ENCODE assay signal across 2 cellular contexts in the genomic region with DNA sequence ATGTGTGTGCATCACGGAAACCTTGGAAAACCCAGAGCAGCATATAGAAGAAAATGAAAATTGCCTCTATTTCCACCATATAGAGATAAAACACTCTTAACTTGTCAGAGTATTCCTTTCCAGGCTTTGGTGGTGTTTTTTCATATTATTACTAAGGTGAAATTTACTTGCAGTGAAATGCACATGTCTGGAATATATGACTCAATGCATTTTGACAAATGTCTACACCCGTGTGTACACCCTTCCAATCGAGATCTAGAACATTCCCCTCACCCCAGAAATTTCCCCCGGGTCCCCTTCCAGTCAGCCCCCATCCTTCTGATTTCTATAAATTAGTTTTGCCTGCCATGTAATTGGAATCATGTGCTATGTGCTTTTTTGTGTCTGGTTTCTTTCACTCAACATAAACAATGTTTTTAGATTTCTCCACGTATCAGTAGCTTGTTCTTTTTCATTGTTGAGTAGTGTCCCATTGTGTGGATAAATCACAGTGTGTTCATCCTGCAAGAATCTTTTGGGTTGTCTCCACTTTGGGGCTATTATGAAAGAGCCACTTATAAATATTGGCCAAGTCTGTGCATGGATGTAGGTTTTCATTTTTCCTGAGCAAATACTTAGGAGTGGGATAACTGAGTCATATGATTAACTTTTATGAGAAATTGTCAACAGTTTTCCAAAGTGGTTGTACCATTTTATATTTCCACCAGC.
TF ChIP-seq lines count a peak whose summit lies in the region.

No MANE protein-coding gene starts in this region.

TF ChIP-seq in HEK293, 187 proteins besides CTCF, POLR2A, EP300 and RAD21:
- TF ChIP-seq, protein P1, sequence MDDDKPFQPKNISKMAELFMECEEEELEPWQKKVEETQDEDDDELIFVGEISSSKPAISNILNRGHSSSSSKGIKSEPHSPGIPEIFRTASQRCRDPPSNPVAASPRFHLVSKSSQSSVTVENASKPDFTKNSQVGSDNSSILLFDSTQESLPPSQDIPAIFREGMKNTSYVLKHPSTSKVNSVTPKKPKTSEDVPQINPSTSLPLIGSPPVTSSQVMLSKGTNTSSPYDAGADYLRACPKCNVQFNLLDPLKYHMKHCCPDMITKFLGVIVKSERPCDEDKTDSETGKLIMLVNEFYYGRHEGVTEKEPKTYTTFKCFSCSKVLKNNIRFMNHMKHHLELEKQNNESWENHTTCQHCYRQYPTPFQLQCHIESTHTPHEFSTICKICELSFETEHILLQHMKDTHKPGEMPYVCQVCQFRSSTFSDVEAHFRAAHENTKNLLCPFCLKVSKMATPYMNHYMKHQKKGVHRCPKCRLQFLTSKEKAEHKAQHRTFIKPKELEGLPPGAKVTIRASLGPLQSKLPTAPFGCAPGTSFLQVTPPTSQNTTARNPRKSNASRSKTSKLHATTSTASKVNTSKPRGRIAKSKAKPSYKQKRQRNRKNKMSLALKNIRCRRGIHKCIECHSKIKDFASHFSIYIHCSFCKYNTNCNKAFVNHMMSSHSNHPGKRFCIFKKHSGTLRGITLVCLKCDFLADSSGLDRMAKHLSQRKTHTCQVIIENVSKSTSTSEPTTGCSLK (tag by site-specific recombination; IDR thresholded peaks at IDR 0.05), result no peak
- TF ChIP-seq, protein P2, sequence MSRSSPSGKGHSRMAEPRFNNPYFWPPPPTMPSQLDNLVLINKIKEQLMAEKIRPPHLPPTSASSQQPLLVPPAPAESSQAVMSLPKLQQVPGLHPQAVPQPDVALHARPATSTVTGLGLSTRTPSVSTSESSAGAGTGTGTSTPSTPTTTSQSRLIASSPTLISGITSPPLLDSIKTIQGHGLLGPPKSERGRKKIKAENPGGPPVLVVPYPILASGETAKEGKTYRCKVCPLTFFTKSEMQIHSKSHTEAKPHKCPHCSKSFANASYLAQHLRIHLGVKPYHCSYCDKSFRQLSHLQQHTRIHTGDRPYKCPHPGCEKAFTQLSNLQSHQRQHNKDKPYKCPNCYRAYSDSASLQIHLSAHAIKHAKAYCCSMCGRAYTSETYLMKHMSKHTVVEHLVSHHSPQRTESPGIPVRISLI (tag by site-specific recombination; IDR thresholded peaks at IDR 0.05), result 0 out of 2 replicates have a peak, but pooled peaks have one; percentile 2
- no peak for TF ChIP-seq ZNF114 (tag by site-specific recombination; IDR thresholded peaks at IDR 0.05)
- TF ChIP-seq, protein P3, sequence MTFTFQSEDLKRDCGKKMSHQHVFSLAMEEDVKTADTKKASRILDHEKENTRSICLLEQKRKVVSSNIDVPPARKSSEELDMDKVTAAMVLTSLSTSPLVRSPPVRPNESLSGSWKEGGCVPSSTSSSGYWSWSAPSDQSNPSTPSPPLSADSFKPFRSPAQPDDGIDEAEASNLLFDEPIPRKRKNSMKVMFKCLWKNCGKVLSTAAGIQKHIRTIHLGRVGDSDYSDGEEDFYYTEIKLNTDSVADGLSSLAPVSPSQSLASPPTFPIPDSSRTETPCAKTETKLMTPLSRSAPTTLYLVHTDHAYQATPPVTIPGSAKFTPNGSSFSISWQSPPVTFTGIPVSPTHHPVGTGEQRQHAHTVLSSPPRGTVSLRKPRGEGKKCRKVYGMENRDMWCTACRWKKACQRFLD (tag by site-specific recombination; IDR thresholded peaks at IDR 0.05), result no peak

TF ChIP-seq in GM12878, 131 proteins besides CTCF, POLR2A, EP300 and RAD21:
- TF ChIP-seq HSF1 (IDR thresholded peaks at IDR 0.05; ENCODE audit: low read depth, low read length), result peak; percentile 71
- no peak for TF ChIP-seq E2F8 (IDR thresholded peaks at IDR 0.05; ENCODE audit: low read depth, partially characterized antibody)
TF ChIP-seq in GM12878: peak in this region for 1.
